ENCODE assay signal across 8 cellular contexts in genomic region chr12:31590730-31591307, GRCh38. TPM values are rescaled to one million over a fixed set of nuclear protein-coding genes. Genes with fewer than 3 reads are reported as not detected.
DNase-seq lines count a peak whose midpoint lies in the region; ATAC-seq, FAIRE-seq and TF ChIP-seq lines count a peak whose summit lies in the region.

DENND5B (minus strand) TSS chr12:31591136; CDS start chr12:31590832, 304 bp downstream.

- peaks cover 57% of the 10 kb centered on the region for H3K27me3 Mint-ChIP-seq in T-helper 17 cell

- TF ChIP-seq CTCF in LNCaP clone FGC (IDR thresholded peaks at IDR 0.05; ENCODE audit: control insufficient read depth, extremely low read depth, insufficient read depth) (no peak), dorsolateral prefrontal cortex (IDR thresholded peaks at IDR 0.05 in 54 of 56, conservative IDR thresholded peaks at IDR 0.05 in 2 of 56; ENCODE audit: low read depth in 1 of 56, partially characterized antibody in 56 of 56) (peak in 5 of 56 donors; percentile 1 to 29 (median 5))

- H3K4me3 ChIP-seq in LNCaP clone FGC (ENCODE audit: low read depth, low read length) (peak within 1 kb of the TSS; percentile 79), dorsolateral prefrontal cortex (peak within 1 kb of the TSS; percentile 66 to 96 (median 87))

- no peak within 1 kb of the TSS for H3K27ac Mint-ChIP-seq in T-helper 17 cell

- H3K36me3 Mint-ChIP-seq in T-helper 17 cell (ENCODE audit: low read depth): peaks cover 5% of the 10 kb centered on the region

- intact Hi-C loops in dorsolateral prefrontal cortex (cut with DNase I): loop anchor here (2.0 to 5.0 kb wide), 7 partner anchors 46 to 366 kb away; partner anchors contain the start of genes AMN1 (in 1 of the 2), RESF1 (in 1 of the 2) and SINHCAF (in 1 of the 2)

- H3K9me3 ChIP-seq in T-helper 17 cell (ENCODE audit: control insufficient read depth, low read length, poor library complexity, severe bottlenecking): no peaks in the 10 kb centered on the region

- ATAC-seq in T-helper 17 cell (peak; percentile 52), left lobe of liver (peak; percentile 73)

- H3K27me3 ChIP-seq in dorsolateral prefrontal cortex: no peaks in the 10 kb centered on the region

- H3K4me1 Mint-ChIP-seq in T-helper 17 cell: peaks cover 9% of the 10 kb centered on the region

- H3K4me3 Mint-ChIP-seq in T-helper 17 cell: peak within 1 kb of the TSS; percentile 90

- peak within 1 kb of the TSS; percentile 85 to 98 (median 96) for H3K27ac ChIP-seq in dorsolateral prefrontal cortex

- FAIRE-seq in H54 (lab: Jason Lieb, UNC): no peak

- peak; percentile 48 for TF ChIP-seq POLR2A in H54 (IDR thresholded peaks at IDR 0.05; ENCODE audit: low read depth, low read length)

- DNase-seq in NCI-H510A treated with DMSO at 0.1 percent for 48 hours (lab: John Stamatoyannopoulos, UW): peak; percentile 26
- DNase-seq in NCI-H510A (lab: John Stamatoyannopoulos, UW): no peak
- peak; percentile 71 for DNase-seq in H54 (ENCODE audit: insufficient read length, low spot score)
- no peak for DNase-seq in LNCaP clone FGC (ENCODE audit: low read depth)
- DNase-seq in T-helper 17 cell: no peak
- DNase-seq in dorsolateral prefrontal cortex: peak; percentile 63 to 87 (median 79)
- peak; percentile 89 for DNase-seq in left lobe of liver (ENCODE audit: low spot score)
- peak; percentile 3 for DNase-seq in stimulated activated CD4-positive, alpha-beta T cell treated with anti-CD3 and anti-CD28 coated beads, Interleukin-4, amount 100 ng/mL, for 24 hours

RNA-seq across cellular contexts. Expression of gene DENND5B, which starts in this region (rescaled TPM):
- under 1 TPM; 0.26 to 0.94 TPM for total RNA-seq in T-helper 17 cell
- 10 to 100 TPM; 30.3 to 85.1 (median 60.2) TPM for total RNA-seq in dorsolateral prefrontal cortex
- total RNA-seq in left lobe of liver: 18.6 TPM

Comparison
In these comparisons a context has a peak if more than half of its experiments do, and no peak if none do; other contexts are left out.
1. RNA of gene DENND5B (total RNA-seq): 30.3 to 85.1 TPM in dorsolateral prefrontal cortex and 18.6 TPM in left lobe of liver (single experiment); 0.26 to 0.94 TPM in T-helper 17 cell; every median in the first group is over 10 times any median in the second.
2. DNase-seq: peak in NCI-H510A treated with DMSO at 0.1 percent for 48 hours (single experiment), H54 (single experiment), dorsolateral prefrontal cortex (10 of 10), left lobe of liver (single experiment) and stimulated activated CD4-positive, alpha-beta T cell treated with anti-CD3 and anti-CD28 coated beads, Interleukin-4, amount 100 ng/mL, for 24 hours (single experiment); none in NCI-H510A (single experiment), LNCaP clone FGC (single experiment) and T-helper 17 cell (0 of 3).
3. Peak in ATAC-seq in T-helper 17 cell; RNA of the gene not detected or under 1 TPM.